In the genomic region with DNA sequence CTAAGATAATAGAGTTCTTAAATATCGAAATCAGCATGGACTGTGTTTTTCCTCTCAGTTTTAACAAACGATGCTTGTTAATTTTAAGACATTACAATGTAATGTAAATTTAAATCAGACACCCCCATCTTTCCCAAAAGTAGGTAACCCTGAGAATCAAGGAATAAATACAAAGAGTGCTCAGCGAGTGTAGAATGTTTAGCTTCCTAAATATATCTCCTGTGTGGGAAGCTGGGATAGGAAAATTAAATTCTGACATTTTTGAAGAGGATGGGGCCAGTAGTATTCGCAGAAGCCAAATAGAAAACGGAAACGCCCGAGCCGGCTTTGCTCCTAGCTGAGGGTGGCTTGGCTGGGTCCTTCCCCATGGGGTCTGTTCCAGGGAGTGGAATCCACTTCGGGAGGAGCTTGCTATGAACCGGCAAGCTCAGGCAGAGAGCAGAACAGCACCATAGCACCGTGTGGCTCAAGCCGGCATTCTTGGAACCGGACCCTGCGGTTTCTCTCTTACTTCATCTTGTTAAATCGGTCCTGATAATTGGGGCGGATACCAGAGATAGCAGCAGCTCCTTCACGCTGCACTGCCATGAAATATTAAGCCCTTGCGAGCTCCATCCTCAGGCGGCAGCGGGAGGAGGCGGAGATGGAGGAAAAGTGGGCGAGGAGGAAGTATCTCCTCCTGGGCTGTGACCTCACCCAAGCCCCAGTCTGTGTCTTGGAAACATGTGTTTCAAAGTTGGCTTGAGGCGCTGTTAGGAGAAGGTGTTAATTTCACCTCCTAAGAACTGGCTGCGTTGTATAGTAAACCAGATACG, we compare ENCODE assay signal across 10 cellular contexts. TPM values are rescaled to one million over a fixed set of nuclear protein-coding genes. Genes with fewer than 3 reads are reported as not detected.
DNase-seq lines count a peak whose midpoint lies in the region; ATAC-seq and TF ChIP-seq lines count a peak whose summit lies in the region.
"Had no signal": no experiment of that assay in that cellular context is flagged by ENCODE, and none has a peak within 500 bp of the region (broad histone marks: within the 10 kb centered on the region; RNA-seq: fewer than 3 reads in every experiment).

No MANE protein-coding gene starts in this region.

- intact Hi-C loops in left colon (cut with DNase I, micrococcal nuclease): no loop called here
- intact Hi-C loops in stomach (cut with DNase I; ENCODE audit: low total_unique reads): no loop called here

- H3K4me3 ChIP-seq in stomach: peak overlapping the region; percentile 2 to 31 (median 18)

- peaks cover 7% of the 10 kb centered on the region; the same call in 1 of the 2 replicates for H3K36me3 Mint-ChIP-seq in HFFc6 (ENCODE audit: low read depth)

- 49 to 64% (median 54%) methylated on average over 25 of the region's 25 CpGs for WGBS in stomach, 5 donors

- peaks cover 0 to 6% (median 0%) of the 10 kb centered on the region in 4 donors for H3K4me1 ChIP-seq in stomach

- no peak for TF ChIP-seq EP300 in stomach (IDR thresholded peaks at IDR 0.05)

- no peaks in the 10 kb centered on the region for H3K27me3 ChIP-seq in stomach

- H3K27ac ChIP-seq in stomach: peak overlapping the region in 1 of 5 donors; percentile 36

- H3K36me3 ChIP-seq in stomach: peaks cover 0 to 9% (median 2%) of the 10 kb centered on the region in 4 donors

- TF ChIP-seq CTCF in HFFc6 (IDR thresholded peaks at IDR 0.05): no peak
- no peak for TF ChIP-seq CTCF in stomach (IDR thresholded peaks at IDR 0.05)

- H3K9me3 Mint-ChIP-seq in HFFc6: no peaks in the 10 kb centered on the region

- peak; percentile 44 for ATAC-seq in left colon
- no peak for ATAC-seq in GM21447 (IDR thresholded peaks at IDR 0.05; ENCODE audit: unreplicated experiment)

- TF ChIP-seq POLR2A in stomach (IDR thresholded peaks at IDR 0.05): no peak

- DNase-seq in HFFc6: peak; percentile 64
- peak; percentile 54 for DNase-seq in dedifferentiated amniotic fluid mesenchymal stem cell (ENCODE audit: extremely low spot score)
- DNase-seq in left colon: no peak
- no peak for DNase-seq in stomach
- no peak for DNase-seq in NCI-H2029 treated with DMSO at 0.1 percent for 48 hours (lab: John Stamatoyannopoulos, UW)
- DNase-seq in activated gamma-delta T cell (lab: John Stamatoyannopoulos, UW): no peak
- DNase-seq in NCI-H2107 (lab: John Stamatoyannopoulos, UW): no peak
- DNase-seq: Kasumi-1 had no signal

- H3K27me3 Mint-ChIP-seq in HFFc6 (ENCODE audit: insufficient read depth): no peaks in the 10 kb centered on the region; the same call in 1 of the 2 replicates

- peaks cover 32% of the 10 kb centered on the region for H3K4me1 Mint-ChIP-seq in HFFc6 (ENCODE audit: low read depth)

- peak overlapping the region; percentile 84 for H3K4me3 Mint-ChIP-seq in HFFc6

- H3K27ac Mint-ChIP-seq in HFFc6: peak overlapping the region; percentile 73

- H3K9me3 ChIP-seq in stomach: no peaks in the 10 kb centered on the region

RNA-seq across cellular contexts. Expression of gene MAP3K7CL, which starts 24.9 kb away (rescaled TPM):
- 10 to 100 TPM in 1 of 6 experiments, 1 to 10 TPM in 5; 6.2 to 11.4 (median 7.6) TPM for total RNA-seq in HFFc6 (2021; fragmentation: NEBNext Ultra II Directional; extraction: Animal tissue kit (Norgen Biotek cat#: 25700))
- total RNA-seq in left colon: 1 to 10 TPM; 4.0 to 4.4 TPM
- total RNA-seq in stomach: 10 to 100 TPM in 2 of 5 donors, 1 to 10 TPM in 2, under 1 TPM in 1; 0.58 to 19.2 (median 7.2) TPM
- 1 to 10 TPM; 2.6 to 5.2 (median 2.7) TPM for polyA plus RNA-seq in stomach
- polyA plus RNA-seq: neural cell had no signal

Comparison
In these comparisons a context has a peak if more than half of its experiments do, and no peak if none do; other contexts are left out.
1. DNase-seq: peak in HFFc6 (single experiment) and dedifferentiated amniotic fluid mesenchymal stem cell (single experiment); none in left colon (0 of 2), stomach (single experiment), NCI-H2029 treated with DMSO at 0.1 percent for 48 hours (single experiment), activated gamma-delta T cell (single experiment) and NCI-H2107 (single experiment).